In the genomic region with DNA sequence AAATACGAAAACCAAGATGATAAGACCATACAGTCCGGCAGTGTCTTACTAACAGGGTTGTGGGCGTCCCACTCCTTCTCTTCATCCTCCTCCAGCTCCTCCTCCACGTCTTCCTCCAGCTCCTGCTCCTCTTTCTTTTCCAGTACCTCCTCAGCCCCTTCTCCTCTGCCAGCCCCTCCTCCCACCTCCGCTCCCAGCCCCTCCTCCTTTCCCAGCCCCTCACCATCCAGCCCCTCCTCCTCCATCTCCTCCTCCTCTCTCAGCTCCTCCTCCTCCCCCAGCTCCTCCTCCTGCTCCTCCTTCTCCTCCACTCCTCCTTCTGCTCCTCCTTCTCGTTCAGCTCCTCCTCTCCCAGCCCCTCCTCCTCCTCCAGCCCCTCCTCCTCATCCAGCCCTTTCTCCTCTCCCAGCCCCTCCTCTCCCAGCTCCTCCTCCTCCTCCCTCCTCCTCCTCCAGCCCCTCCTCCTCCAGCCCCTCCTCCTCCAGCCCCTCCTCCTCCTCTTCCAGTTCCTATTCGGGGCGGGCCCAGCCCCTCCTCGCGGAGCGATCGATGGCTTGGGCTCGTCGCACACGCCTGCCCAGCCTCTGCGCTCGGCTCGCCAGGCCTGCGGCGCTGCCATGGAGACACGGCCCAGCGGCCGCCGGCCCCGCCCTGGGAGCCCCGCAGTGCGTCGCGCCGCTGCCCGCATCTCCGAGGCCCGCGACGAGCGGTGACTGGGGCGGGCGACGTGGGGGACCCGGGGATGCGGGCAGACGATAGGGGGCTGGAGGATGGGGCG, we compare ENCODE assay signal across 8 cellular contexts. TPM values are rescaled to one million over a fixed set of nuclear protein-coding genes. Genes with fewer than 3 reads are reported as not detected.
A peak's percentile ranks its signal among the peaks of the same experiment; 100 is the strongest.
DNase-seq lines count a peak whose midpoint lies in the region; ATAC-seq and TF ChIP-seq lines count a peak whose summit lies in the region.

A gene with protein sequence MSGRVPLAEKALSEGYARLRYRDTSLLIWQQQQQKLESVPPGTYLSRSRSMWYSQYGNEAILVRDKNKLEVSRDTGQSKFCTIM (plus strand): TSS at position 654 of the 778 bp plus-strand sequence. CDS start 1,267 bp downstream, outside the sequence.

- peak within 1 kb of the TSS in 1 of 2 donors; percentile 48 for H3K27ac Mint-ChIP-seq in activated naive CD4-positive, alpha-beta T cell treated with anti-CD3 and anti-CD28 coated beads, Interleukin-2, amount 50 U/mL, for 72 hours

- H3K27ac ChIP-seq in testis, result peak within 1 kb of the TSS; percentile 63 to 83

- H3K4me3 ChIP-seq in testis, result peak within 1 kb of the TSS; percentile 85 to 86

- H3K36me3 Mint-ChIP-seq in activated naive CD4-positive, alpha-beta T cell treated with anti-CD3 and anti-CD28 coated beads, Interleukin-2, amount 50 U/mL, for 72 hours, result no peaks in the 10 kb centered on the region

- WGBS in testis, 2 donors, result 1% methylated on average over 13 to 40 of the region's 43 CpGs

- intact Hi-C loops in testis (cut with DNase I; ENCODE audit: low total_unique reads), result no loop called here

- peaks cover 15% of the 10 kb centered on the region for H3K4me1 ChIP-seq in testis

- no peaks in the 10 kb centered on the region for H3K9me3 ChIP-seq in testis

- no peaks in the 10 kb centered on the region for H3K36me3 ChIP-seq in testis (ENCODE audit: low read depth, missing control alignments)

- H3K9me3 Mint-ChIP-seq in activated naive CD4-positive, alpha-beta T cell treated with anti-CD3 and anti-CD28 coated beads, Interleukin-2, amount 50 U/mL, for 72 hours, result no peaks in the 10 kb centered on the region

- TF ChIP-seq POLR2A in testis (IDR thresholded peaks at IDR 0.05), result no peak

- ATAC-seq in HG02588 (IDR thresholded peaks at IDR 0.05; ENCODE audit: unreplicated experiment), result peak; percentile 87
- peak; percentile 88 to 91 for ATAC-seq in activated naive CD4-positive, alpha-beta T cell treated with anti-CD3 and anti-CD28 coated beads, Interleukin-2, amount 50 U/mL, for 72 hours
- ATAC-seq in omental fat pad (ENCODE audit: low FRiP score), result peak; percentile 98

- H3K27me3 ChIP-seq in testis, result no peaks in the 10 kb centered on the region

- no peak for TF ChIP-seq CTCF in omental fat pad (IDR thresholded peaks at IDR 0.05)
- no peak for TF ChIP-seq CTCF in testis (IDR thresholded peaks at IDR 0.05)

- DNase-seq in GF-D8 (lab: John Stamatoyannopoulos, UW), result peak; percentile 86
- peak; percentile 93 for DNase-seq in NCI-H1092 treated with DMSO at 0.1 percent for 48 hours (lab: John Stamatoyannopoulos, UW)
- peak; percentile 93 for DNase-seq in SKM-1 treated with dmso at 0.1 percent for 144 hours (lab: John Stamatoyannopoulos, UW; ENCODE audit: unreplicated experiment)
- DNase-seq in activated naive CD4-positive, alpha-beta T cell treated with anti-CD3 and anti-CD28 coated beads, Interleukin-2, amount 50 U/mL, for 72 hours (ENCODE audit: low spot score in 2 of 2), result peak; percentile 88 to 90
- DNase-seq in glomerular visceral epithelial cell (ENCODE audit: extremely low spot score), result peak; percentile 100
- DNase-seq in omental fat pad (ENCODE audit: low spot score), result peak; percentile 81
- peak; percentile 97 for DNase-seq in testis

RNA-seq across cellular contexts. Expression of the gene that starts here (rescaled TPM):
- 10 to 100 TPM in 1 of 2 donors, 1 to 10 TPM in 1; 3.7 to 19.8 TPM for total RNA-seq in activated naive CD4-positive, alpha-beta T cell treated with anti-CD3 and anti-CD28 coated beads, Interleukin-2, amount 50 U/mL, for 72 hours
- total RNA-seq in omental fat pad, result 10 to 100 TPM in 2 of 4 donors, 1 to 10 TPM in 2; 8.8 to 18.3 (median 12.9) TPM
- 10 to 100 TPM; 18.9 to 19.0 TPM for total RNA-seq in testis
- polyA plus RNA-seq in testis (ENCODE audit: insufficient read depth, low read depth, low replicate concordance), result 29.5 TPM

Comparison
In these comparisons a context has a peak if more than half of its experiments do, and no peak if none do; other contexts are left out.
1. Peak in every context shown above with its lines: DNase-seq, ATAC-seq, H3K4me3 ChIP-seq and H3K27ac ChIP-seq.